8 cellular contexts compared by ENCODE assay signal in genomic region chr1:112369389-112370285, GRCh38. TPM values are rescaled to one million over a fixed set of nuclear protein-coding genes. Genes with fewer than 3 reads are reported as not detected.
DNase-seq lines count a peak whose midpoint lies in the region; ATAC-seq and TF ChIP-seq lines count a peak whose summit lies in the region.

No MANE protein-coding gene starts in this region.

- peak; percentile 99 for TF ChIP-seq CTCF in AG10803 (conservative IDR thresholded peaks at IDR 0.05; ENCODE audit: low read length)

- ATAC-seq in GM18873 (IDR thresholded peaks at IDR 0.05; ENCODE audit: low FRiP score, unreplicated experiment) (peak; percentile 68), HG03159 (IDR thresholded peaks at IDR 0.05; ENCODE audit: unreplicated experiment) (peak; percentile 89), left colon (peak; percentile 100)

- intact Hi-C loops in left colon (cut with DNase I, micrococcal nuclease), result no loop called here

- H3K4me3 ChIP-seq in AG10803 (ENCODE audit: low read length), result no peak overlapping the region

- no peak overlapping the region for H3K27ac ChIP-seq in caudate nucleus (ENCODE audit: low read depth, low read length)

- DNase-seq in AG10803 (ENCODE audit: low read depth) (peak; percentile 75), NCI-H345 (lab: John Stamatoyannopoulos, UW) (peak; percentile 82), caudate nucleus (lab: John Stamatoyannopoulos, UW) (peak in 58 of 61 donors; percentile 19 to 91 (median 70)), left colon (peak; percentile 77 to 94)
- DNase-seq in activated CD4-positive, CD25-positive, alpha-beta regulatory T cell treated with anti-CD3 and anti-CD28 coated beads, Interleukin-2, amount 50 U/mL, for 72 hours, result peak; percentile 86
- DNase-seq in stimulated activated CD4-positive, alpha-beta T cell treated with anti-CD3 and anti-CD28 coated beads, Interleukin-2, amount 100 ng/mL, for 4 hours (ENCODE audit: low read depth), result peak; percentile 69

RNA-seq across cellular contexts. Expression of gene CTTNBP2NL, which starts 26.4 kb away (rescaled TPM):
- total RNA-seq in left colon, result 10 to 100 TPM; 83.3 to 85.1 TPM
